Comparison of ENCODE assay signal across 23 cellular contexts in genomic region chr11:68670208-68670992, GRCh38. TPM values are rescaled to one million over a fixed set of nuclear protein-coding genes. Genes with fewer than 3 reads are reported as not detected.
"Had no signal": no experiment of that assay in that cellular context is flagged by ENCODE, and none has a peak within 500 bp of the region (broad histone marks: within the 10 kb centered on the region; RNA-seq: fewer than 3 reads in every experiment).

No MANE protein-coding gene starts in this region.

- H3K9me3 ChIP-seq: body of pancreas, psoas muscle, suprapubic skin, transverse colon had no signal

- H3K9me3 Mint-ChIP-seq: activated naive CD8-positive, alpha-beta T cell treated with anti-CD3 and anti-CD28 coated beads for 36 hours; immature natural killer cell; stimulated activated naive CD8-positive, alpha-beta T cell treated with anti-CD3 and anti-CD28 coated beads, Interleukin-15, amount 100 ng/mL, for 72 hours had no signal

- H3K4me2 ChIP-seq: neural progenitor cell had no signal

- H3K36me3 ChIP-seq: neural progenitor cell, suprapubic skin, transverse colon had no signal

- H3K4me3 Mint-ChIP-seq: activated CD4-positive, alpha-beta T cell treated with anti-CD3 and anti-CD28 coated beads for 36 hours; activated naive CD8-positive, alpha-beta T cell treated with anti-CD3 and anti-CD28 coated beads for 36 hours; immature natural killer cell; naive thymus-derived CD4-positive, alpha-beta T cell; neural progenitor cell; stimulated activated naive CD8-positive, alpha-beta T cell treated with anti-CD3 and anti-CD28 coated beads, Interleukin-15, amount 100 ng/mL, for 72 hours had no signal

- H3K4me1 Mint-ChIP-seq: activated CD4-positive, alpha-beta T cell treated with anti-CD3 and anti-CD28 coated beads for 36 hours; activated naive CD8-positive, alpha-beta T cell treated with anti-CD3 and anti-CD28 coated beads for 36 hours; immature natural killer cell; naive thymus-derived CD4-positive, alpha-beta T cell; stimulated activated naive CD8-positive, alpha-beta T cell treated with anti-CD3 and anti-CD28 coated beads, Interleukin-15, amount 100 ng/mL, for 72 hours had no signal

- H3K36me3 Mint-ChIP-seq: activated naive CD8-positive, alpha-beta T cell treated with anti-CD3 and anti-CD28 coated beads for 36 hours; immature natural killer cell had no signal

- ATAC-seq: activated CD4-positive, alpha-beta T cell treated with anti-CD3 and anti-CD28 coated beads for 36 hours; body of pancreas; naive thymus-derived CD4-positive, alpha-beta T cell; psoas muscle; stimulated activated naive CD8-positive, alpha-beta T cell treated with anti-CD3 and anti-CD28 coated beads, Interleukin-15, amount 100 ng/mL, for 72 hours had no signal

- H3K4me3 ChIP-seq: body of pancreas, dorsolateral prefrontal cortex, neural progenitor cell, psoas muscle, suprapubic skin, transverse colon had no signal

- H3K27me3 ChIP-seq: body of pancreas, neural progenitor cell, transverse colon had no signal

- H3K27ac Mint-ChIP-seq: activated CD4-positive, alpha-beta T cell treated with anti-CD3 and anti-CD28 coated beads for 36 hours; activated naive CD8-positive, alpha-beta T cell treated with anti-CD3 and anti-CD28 coated beads for 36 hours; immature natural killer cell; naive thymus-derived CD4-positive, alpha-beta T cell; neural progenitor cell; stimulated activated naive CD8-positive, alpha-beta T cell treated with anti-CD3 and anti-CD28 coated beads, Interleukin-15, amount 100 ng/mL, for 72 hours had no signal

- DNase-seq: activated CD4-positive, alpha-beta T cell treated with anti-CD3 and anti-CD28 coated beads for 36 hours; activated CD4-positive, alpha-beta T cell treated with anti-CD3 and anti-CD28 coated beads, Interleukin-2, amount 50 U/mL, for 48 hours; activated naive CD8-positive, alpha-beta T cell treated with anti-CD3 and anti-CD28 coated beads for 36 hours; activated T-cell treated with anti-CD3 and anti-CD28 coated beads for 4 hours; amygdala; body of pancreas; foreskin melanocyte; hypothalamus; immature natural killer cell; mesenchymal stem cell; naive thymus-derived CD4-positive, alpha-beta T cell; psoas muscle; stimulated activated naive CD8-positive, alpha-beta T cell treated with anti-CD3 and anti-CD28 coated beads, Interleukin-15, amount 100 ng/mL, for 72 hours; transverse colon had no signal

- H3K27ac ChIP-seq: body of pancreas, dorsolateral prefrontal cortex, epithelial cell of prostate, neural progenitor cell, psoas muscle, suprapubic skin, transverse colon had no signal

- H3K27me3 Mint-ChIP-seq: activated CD4-positive, alpha-beta T cell treated with anti-CD3 and anti-CD28 coated beads for 36 hours; activated naive CD8-positive, alpha-beta T cell treated with anti-CD3 and anti-CD28 coated beads for 36 hours; stimulated activated naive CD8-positive, alpha-beta T cell treated with anti-CD3 and anti-CD28 coated beads, Interleukin-15, amount 100 ng/mL, for 72 hours had no signal

- H2AFZ ChIP-seq: neural progenitor cell had no signal

- H3K4me1 ChIP-seq: body of pancreas, neural progenitor cell, psoas muscle, suprapubic skin, transverse colon had no signal

RNA-seq across cellular contexts. Expression of gene GAL, which starts 13.9 kb away (rescaled TPM):
- total RNA-seq: mucosa of gallbladder; naive thymus-derived CD4-positive, alpha-beta T cell; osteocyte; right cardiac atrium; T-helper 2 cell treated with Interferon-gamma antibody and Interleukin-4, amounts not matched to agents 100 ng/mL and 5 ng/mL, for 36 hours had no signal
- polyA plus RNA-seq: immature natural killer cell; liver; naive thymus-derived CD4-positive, alpha-beta T cell had no signal
